Comparison of ENCODE assay signal across 9 cellular contexts in genomic region chr19:38252935-38253691, GRCh38. TPM values are rescaled to one million over a fixed set of nuclear protein-coding genes. Genes with fewer than 3 reads are reported as not detected.
DNase-seq lines count a peak whose midpoint lies in the region; ATAC-seq, FAIRE-seq and TF ChIP-seq lines count a peak whose summit lies in the region.
"Had no signal": no experiment of that assay in that cellular context is flagged by ENCODE, and none has a peak within 500 bp of the region (broad histone marks: within the 10 kb centered on the region; RNA-seq: fewer than 3 reads in every experiment).

No MANE protein-coding gene starts in this region.

- TF ChIP-seq CTCF in HEK293 (tag by site-specific recombination; IDR thresholded peaks at IDR 0.05) (no peak), GM20000 (IDR thresholded peaks at IDR 0.05; ENCODE audit: extremely low read depth, missing control alignments) (no peak)

- no peaks in the 10 kb centered on the region for H3K36me3 ChIP-seq in HEK293 (ENCODE audit: control insufficient read depth in 2 of 2, insufficient read depth in 1 of 2, low read length in 2 of 2)
- H3K36me3 ChIP-seq in small intestine (ENCODE audit: control insufficient read depth in 2 of 2, insufficient read depth in 2 of 2, low read length in 2 of 2) = no peaks in the 10 kb centered on the region

- POLR2A ChIA-PET in HEK293 (lab: Yijun Ruan, JAX) = interaction anchor here (0.5 to 1.0 kb wide), 3 partner anchors 60 to 785 kb away, joined by 3 to 4 read pairs (median 3); partner anchors contain the start of gene PSMD8

- H3K27me3 ChIP-seq in small intestine (ENCODE audit: control insufficient read depth in 2 of 2, insufficient read depth in 2 of 2, low read length in 2 of 2) = peaks cover 0 to 7% of the 10 kb centered on the region in 2 donors

- 44 to 80% (median 69%) methylated on average over 18 to 21 of the region's 21 CpGs for WGBS in small intestine, 3 donors

- DNase-seq in anterior cingulate cortex (lab: John Stamatoyannopoulos, UW) = peak in 54 of 58 donors; percentile 24 to 97 (median 81)
- peak; percentile 39 for DNase-seq in left kidney (ENCODE audit: low read depth, low spot score)
- no peak for DNase-seq in small intestine
- no peak for DNase-seq in GOT3 (lab: John Stamatoyannopoulos, UW)
- DNase-seq in GM20000 (ENCODE audit: low spot score) = no peak
- no peak for DNase-seq in epidermal melanocyte (ENCODE audit: insufficient read length, low spot score)
- DNase-seq: activated naive CD4-positive, alpha-beta T cell treated with Interleukin-2 at 50 U/mL for 16 hours had no signal

- no peak overlapping the region for H3K27ac ChIP-seq in HEK293 (ENCODE audit: extremely low read depth, low read depth, low read length)
- H3K27ac ChIP-seq in small intestine (ENCODE audit: low read depth in 1 of 2, low read length in 1 of 2) = peak overlapping the region; percentile 14 to 91

- CTCF ChIA-PET in HEK293 (lab: Yijun Ruan, JAX) = interaction anchor here (1.1 to 3.2 kb wide), 3 partner anchors 10 to 350 kb away, joined by 3 to 21 read pairs (median 15); partner anchors contain the start of gene CATSPERG

- no peak for ATAC-seq in GM19455 (IDR thresholded peaks at IDR 0.05; ENCODE audit: unreplicated experiment)

- no peak for FAIRE-seq in small intestine (lab: Jason Lieb, UNC)

- H3K9me3 ChIP-seq in HEK293 (ENCODE audit: control insufficient read depth, insufficient read depth, low read depth, low read length) = no peaks in the 10 kb centered on the region
- H3K9me3 ChIP-seq in small intestine (ENCODE audit: control insufficient read depth, low read depth) = no peaks in the 10 kb centered on the region

- H3K4me1 ChIP-seq in HEK293 (ENCODE audit: control insufficient read depth, insufficient read depth, low read length) = peaks cover 19% of the 10 kb centered on the region
- H3K4me1 ChIP-seq in small intestine (ENCODE audit: control insufficient read depth in 2 of 2, insufficient read depth in 1 of 2, low read depth in 1 of 2, low read length in 1 of 2) = peaks cover 1 to 2% of the 10 kb centered on the region in 2 donors

- H3K4me3 ChIP-seq in HEK293 (ENCODE audit: low read depth, low read length) (no peak overlapping the region), small intestine (ENCODE audit: low read depth in 1 of 2, low read length in 2 of 2) (no peak overlapping the region)

TF ChIP-seq in HEK293, 187 proteins besides CTCF, POLR2A, EP300 and RAD21:
- TF ChIP-seq SP2 (tag by site-specific recombination; IDR thresholded peaks at IDR 0.05) (peak; percentile 42), KLF1 (tag by site-specific recombination; IDR thresholded peaks at IDR 0.05) (peak; percentile 70), ZNF16 (tag by site-specific recombination; IDR thresholded peaks at IDR 0.05; ENCODE audit: low read depth) (no peak), ZFHX2 (tag by site-specific recombination; conservative IDR thresholded peaks at IDR 0.05) (peak; percentile 50; the same call in 1 of the 2 replicates), KLF17 (tag by site-specific recombination; IDR thresholded peaks at IDR 0.05) (peak; percentile 86; the same call in 1 of the 2 replicates), ZIC2 (tag by site-specific recombination; IDR thresholded peaks at IDR 0.05) (peak; percentile 74), ZBTB20 (tag by site-specific recombination; IDR thresholded peaks at IDR 0.05) (peak; percentile 56; the same call in 1 of the 2 replicates), ZBTB8A (tag by site-specific recombination; IDR thresholded peaks at IDR 0.05) (peak; percentile 64), WT1 (tag by site-specific recombination; IDR thresholded peaks at IDR 0.05) (peak; percentile 69; the same call in 1 of the 2 replicates)
- TF ChIP-seq, protein P1, sequence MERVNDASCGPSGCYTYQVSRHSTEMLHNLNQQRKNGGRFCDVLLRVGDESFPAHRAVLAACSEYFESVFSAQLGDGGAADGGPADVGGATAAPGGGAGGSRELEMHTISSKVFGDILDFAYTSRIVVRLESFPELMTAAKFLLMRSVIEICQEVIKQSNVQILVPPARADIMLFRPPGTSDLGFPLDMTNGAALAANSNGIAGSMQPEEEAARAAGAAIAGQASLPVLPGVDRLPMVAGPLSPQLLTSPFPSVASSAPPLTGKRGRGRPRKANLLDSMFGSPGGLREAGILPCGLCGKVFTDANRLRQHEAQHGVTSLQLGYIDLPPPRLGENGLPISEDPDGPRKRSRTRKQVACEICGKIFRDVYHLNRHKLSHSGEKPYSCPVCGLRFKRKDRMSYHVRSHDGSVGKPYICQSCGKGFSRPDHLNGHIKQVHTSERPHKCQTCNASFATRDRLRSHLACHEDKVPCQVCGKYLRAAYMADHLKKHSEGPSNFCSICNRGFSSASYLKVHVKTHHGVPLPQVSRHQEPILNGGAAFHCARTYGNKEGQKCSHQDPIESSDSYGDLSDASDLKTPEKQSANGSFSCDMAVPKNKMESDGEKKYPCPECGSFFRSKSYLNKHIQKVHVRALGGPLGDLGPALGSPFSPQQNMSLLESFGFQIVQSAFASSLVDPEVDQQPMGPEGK (tag by site-specific recombination; IDR thresholded peaks at IDR 0.05) = peak; percentile 10
- TF ChIP-seq, protein P2, sequence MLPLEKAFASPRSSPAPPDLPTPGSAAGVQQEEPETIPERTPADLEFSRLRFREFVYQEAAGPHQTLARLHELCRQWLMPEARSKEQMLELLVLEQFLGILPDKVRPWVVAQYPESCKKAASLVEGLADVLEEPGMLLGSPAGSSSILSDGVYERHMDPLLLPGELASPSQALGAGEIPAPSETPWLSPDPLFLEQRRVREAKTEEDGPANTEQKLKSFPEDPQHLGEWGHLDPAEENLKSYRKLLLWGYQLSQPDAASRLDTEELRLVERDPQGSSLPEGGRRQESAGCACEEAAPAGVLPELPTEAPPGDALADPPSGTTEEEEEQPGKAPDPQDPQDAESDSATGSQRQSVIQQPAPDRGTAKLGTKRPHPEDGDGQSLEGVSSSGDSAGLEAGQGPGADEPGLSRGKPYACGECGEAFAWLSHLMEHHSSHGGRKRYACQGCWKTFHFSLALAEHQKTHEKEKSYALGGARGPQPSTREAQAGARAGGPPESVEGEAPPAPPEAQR (tag by site-specific recombination; IDR thresholded peaks at IDR 0.05) = no peak

RNA-seq across cellular contexts. Expression of gene PPP1R14A, which starts 3.1 kb away (rescaled TPM):
- polyA plus RNA-seq in small intestine = 10 to 100 TPM in 2 of 3 donors, 1 to 10 TPM in 1; 8.7 to 31.8 (median 15.4) TPM

RNA-seq across cellular contexts. Expression of gene SPINT2, which starts 11.3 kb away (rescaled TPM):
- polyA plus RNA-seq in small intestine = 100 to 1,000 TPM; 263 to 434 (median 414) TPM

RNA-seq across cellular contexts. Expression of gene DPF1, which starts 29.1 kb away (rescaled TPM):
- polyA plus RNA-seq in small intestine = under 1 TPM in 1 of 3 donors, not detected in 2; 0.39 TPM

RNA-seq across cellular contexts. Expression of gene C19orf33, which starts 50.9 kb away (rescaled TPM):
- 1,000 to 10,000 TPM in 2 of 3 donors, 100 to 1,000 TPM in 1; 478 to 2,753 (median 1,798) TPM for polyA plus RNA-seq in small intestine

Comparison
In these comparisons a context has a peak if more than half of its experiments do, and no peak if none do; other contexts are left out.
1. DNase-seq: peak in anterior cingulate cortex (54 of 58) and left kidney (single experiment); none in small intestine (single experiment), GOT3 (single experiment), GM20000 (single experiment) and epidermal melanocyte (single experiment).